ENCODE assay signal across 1 cellular context in genomic region chr19:47049307-47049700, GRCh38.
TF ChIP-seq lines count a peak whose summit lies in the region.

No MANE protein-coding gene starts in this region.

TF ChIP-seq in SK-N-SH, 30 proteins besides CTCF, POLR2A, EP300 and RAD21 (continued from another document):
- TF ChIP-seq MAX (IDR thresholded peaks at IDR 0.05; ENCODE audit: low read depth) (no peak), GATA2 (CRISPR knock-in tag; IDR thresholded peaks at IDR 0.05) (no peak), ZBTB33 (IDR thresholded peaks at IDR 0.05; ENCODE audit: borderline replicate concordance, low read depth) (no peak), FOSL2 (IDR thresholded peaks at IDR 0.05; ENCODE audit: borderline replicate concordance, low read depth) (no peak)
